ENCODE assay signal across 10 cellular contexts in the genomic region with DNA sequence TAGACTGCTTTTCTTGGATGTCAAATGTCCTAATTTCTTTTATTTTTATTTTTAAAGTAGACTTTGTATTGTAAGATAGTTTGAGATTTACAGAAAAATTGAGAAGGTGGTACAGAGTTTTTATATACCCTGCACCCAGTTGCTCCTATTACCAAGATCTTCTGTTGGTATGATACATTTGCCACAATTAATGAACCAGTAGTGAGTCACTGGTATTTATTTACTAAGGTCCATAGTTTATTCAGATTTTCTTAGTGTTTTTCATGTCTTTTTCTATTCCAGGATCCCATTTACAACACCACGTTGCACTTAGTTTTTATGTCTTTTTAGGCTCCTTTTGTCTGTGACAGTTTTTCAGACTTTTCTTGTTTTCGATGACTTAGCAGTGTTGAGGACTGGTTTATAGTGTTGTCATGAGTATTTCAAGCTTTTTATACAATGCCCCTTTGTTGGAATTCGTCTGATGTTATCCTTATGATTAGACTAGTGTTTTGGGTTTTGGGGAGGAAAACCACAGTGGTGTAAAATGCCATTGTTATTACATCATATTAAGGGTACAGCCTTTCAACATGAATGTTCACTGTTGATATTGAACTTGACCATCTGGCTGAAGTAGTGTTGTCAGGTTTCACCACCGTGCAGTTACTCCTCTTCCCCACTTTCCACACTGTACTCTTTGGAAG. TPM values are rescaled to one million over a fixed set of nuclear protein-coding genes. Genes with fewer than 3 reads are reported as not detected.
DNase-seq lines count a peak whose midpoint lies in the region; ATAC-seq and TF ChIP-seq lines count a peak whose summit lies in the region.
"Had no signal": no experiment of that assay in that cellular context is flagged by ENCODE, and none has a peak within 500 bp of the region (broad histone marks: within the 10 kb centered on the region; RNA-seq: fewer than 3 reads in every experiment).

No MANE protein-coding gene starts in this region.

- H3K27ac Mint-ChIP-seq in effector memory CD8-positive, alpha-beta T cell, result peak overlapping the region; percentile 9 to 29

- no peak overlapping the region for H3K4me3 Mint-ChIP-seq in effector memory CD8-positive, alpha-beta T cell

- peaks cover 55% of the 10 kb centered on the region for H3K36me3 Mint-ChIP-seq in effector memory CD8-positive, alpha-beta T cell (ENCODE audit: insufficient read depth)

- no peaks in the 10 kb centered on the region for H3K9me3 Mint-ChIP-seq in effector memory CD8-positive, alpha-beta T cell

- no peak overlapping the region for H2AFZ ChIP-seq in osteoblast (ENCODE audit: low read length)
- H2AFZ ChIP-seq: parathyroid adenoma had no signal

- H3K27ac ChIP-seq in osteoblast (ENCODE audit: low read depth, low read length), result peak overlapping the region; percentile 89
- H3K27ac ChIP-seq: parathyroid adenoma had no signal

- H3K36me3 ChIP-seq in osteoblast (ENCODE audit: insufficient read depth, low read length), result peaks cover 42% of the 10 kb centered on the region

- H3K79me2 ChIP-seq in osteoblast (ENCODE audit: insufficient read depth, low read length), result peaks cover 30% of the 10 kb centered on the region

- H3K27me3 Mint-ChIP-seq in effector memory CD8-positive, alpha-beta T cell, result no peaks in the 10 kb centered on the region

- H3K4me3 ChIP-seq in osteoblast (ENCODE audit: insufficient read depth, low read length), result peak overlapping the region; percentile 10
- H3K4me3 ChIP-seq: thoracic aorta had no signal

- no peak for ATAC-seq in effector memory CD8-positive, alpha-beta T cell (replicated peaks)
- no peak for ATAC-seq in GM18511 (IDR thresholded peaks at IDR 0.05; ENCODE audit: unreplicated experiment)
- no peak for ATAC-seq in HG03571 (IDR thresholded peaks at IDR 0.05; ENCODE audit: unreplicated experiment)

- H3K9me3 ChIP-seq in osteoblast (ENCODE audit: low read depth, low read length), result no peaks in the 10 kb centered on the region
- H3K9me3 ChIP-seq: thoracic aorta had no signal

- peaks cover 23% of the 10 kb centered on the region for H3K4me1 ChIP-seq in osteoblast (ENCODE audit: insufficient read depth, low read length)
- H3K4me1 ChIP-seq: parathyroid adenoma had no signal

- H4K20me1 ChIP-seq in osteoblast (ENCODE audit: insufficient read depth, low read length), result peaks cover 28% of the 10 kb centered on the region

- TF ChIP-seq CTCF in osteoblast (IDR thresholded peaks at IDR 0.05; ENCODE audit: extremely low read depth, low read depth, low read length), result no peak

- peak; percentile 63 for DNase-seq in GM03348 (ENCODE audit: low spot score)
- DNase-seq in OCI-M1 (lab: John Stamatoyannopoulos, UW), result peak; percentile 83
- no peak for DNase-seq in effector memory CD8-positive, alpha-beta T cell
- DNase-seq in osteoblast (ENCODE audit: insufficient read length, low spot score, missing footprints), result no peak
- DNase-seq in NK-92 (lab: John Stamatoyannopoulos, UW; ENCODE audit: unreplicated experiment), result no peak
- DNase-seq in activated CD4-positive, alpha-beta T cell treated with anti-CD3 and anti-CD28 coated beads for 48 hours, result no peak

- H3K27me3 ChIP-seq in osteoblast (ENCODE audit: insufficient read depth, low read length), result no peaks in the 10 kb centered on the region

- H3K4me2 ChIP-seq in osteoblast (ENCODE audit: insufficient read depth, low read length), result peak overlapping the region; percentile 66

- peaks cover 6 to 7% of the 10 kb centered on the region in 2 donors for H3K4me1 Mint-ChIP-seq in effector memory CD8-positive, alpha-beta T cell (ENCODE audit: low read depth in 2 of 2)

RNA-seq across cellular contexts. Expression of a gene that starts 35.9 kb away (rescaled TPM):
- total RNA-seq in osteoblast, result 33.3 and 35.5 TPM in 2 replicates

Comparison
In these comparisons a context has a peak if more than half of its experiments do, and no peak if none do; other contexts are left out.
1. DNase-seq: peak in GM03348 (single experiment) and OCI-M1 (single experiment); none in effector memory CD8-positive, alpha-beta T cell (0 of 3), osteoblast (single experiment), NK-92 (single experiment) and activated CD4-positive, alpha-beta T cell treated with anti-CD3 and anti-CD28 coated beads for 48 hours (single experiment).